11 cellular contexts compared by ENCODE assay signal in genomic region chr2:98664323-98664722, GRCh38. TPM values are rescaled to one million over a fixed set of nuclear protein-coding genes. Genes with fewer than 3 reads are reported as not detected.
DNase-seq lines count a peak whose midpoint lies in the region; ATAC-seq and TF ChIP-seq lines count a peak whose summit lies in the region.
"Had no signal": no experiment of that assay in that cellular context is flagged by ENCODE, and none has a peak within 500 bp of the region (broad histone marks: within the 10 kb centered on the region; RNA-seq: fewer than 3 reads in every experiment).

No MANE protein-coding gene starts in this region.

- H3K4me1 ChIP-seq in osteoblast (ENCODE audit: insufficient read depth, low read length) (no peaks in the 10 kb centered on the region), thyroid gland (no peaks in the 10 kb centered on the region)

- no peaks in the 10 kb centered on the region for H4K20me1 ChIP-seq in osteoblast (ENCODE audit: insufficient read depth, low read length)

- no peaks in the 10 kb centered on the region for H3K9me3 ChIP-seq in osteoblast (ENCODE audit: low read depth, low read length)
- H3K9me3 ChIP-seq in thyroid gland, result no peaks in the 10 kb centered on the region

- H3K27ac Mint-ChIP-seq in activated naive CD8-positive, alpha-beta T cell treated with anti-CD3 and anti-CD28 coated beads, Interleukin-2, amount 10 ng/mL, durations not matched to agents 7 days and 5 days, result peak overlapping the region; percentile 97
- H3K27ac Mint-ChIP-seq: nephron had no signal

- 89 to 97% methylated on average over 3 of the region's 3 CpGs for WGBS in thyroid gland, 2 donors

- ATAC-seq in activated naive CD8-positive, alpha-beta T cell treated with anti-CD3 and anti-CD28 coated beads, Interleukin-2, amount 10 ng/mL, durations not matched to agents 7 days and 5 days (ENCODE audit: low read depth), result peak; percentile 65
- ATAC-seq in HG03095 (IDR thresholded peaks at IDR 0.05; ENCODE audit: unreplicated experiment) (no peak), Right ventricle myocardium superior (ENCODE audit: poor library complexity) (no peak), GM18505 (IDR thresholded peaks at IDR 0.05; ENCODE audit: unreplicated experiment) (no peak)

- POLR2A ChIA-PET in activated naive CD8-positive, alpha-beta T cell treated with anti-CD3 and anti-CD28 coated beads, Interleukin-2, amount 10 ng/mL, durations not matched to agents 7 days and 5 days (lab: Charles Lee), result interaction anchor here (0.7 to 9.5 kb wide), 8 partner anchors 15 to 107 kb away, joined by 4 to 157 read pairs (median 8); partner anchors contain the start of gene MGAT4A

- H3K4me1 Mint-ChIP-seq in activated naive CD8-positive, alpha-beta T cell treated with anti-CD3 and anti-CD28 coated beads, Interleukin-2, amount 10 ng/mL, durations not matched to agents 7 days and 5 days, result peaks cover 55% of the 10 kb centered on the region
- H3K4me1 Mint-ChIP-seq: nephron had no signal

- H3K27me3 Mint-ChIP-seq in activated naive CD8-positive, alpha-beta T cell treated with anti-CD3 and anti-CD28 coated beads, Interleukin-2, amount 10 ng/mL, durations not matched to agents 7 days and 5 days, result no peaks in the 10 kb centered on the region

- TF ChIP-seq POLR2A in thyroid gland (IDR thresholded peaks at IDR 0.05) (no peak), GM18505 (IDR thresholded peaks at IDR 0.05; ENCODE audit: borderline replicate concordance, extremely low read depth, insufficient read depth, insufficient read length) (no peak)

- H3K36me3 ChIP-seq in osteoblast (ENCODE audit: insufficient read depth, low read length) (no peaks in the 10 kb centered on the region), thyroid gland (no peaks in the 10 kb centered on the region)

- no peak overlapping the region for H2AFZ ChIP-seq in osteoblast (ENCODE audit: low read length)

- H3K9me3 Mint-ChIP-seq in activated naive CD8-positive, alpha-beta T cell treated with anti-CD3 and anti-CD28 coated beads, Interleukin-2, amount 10 ng/mL, durations not matched to agents 7 days and 5 days, result peaks cover 7% of the 10 kb centered on the region

- TF ChIP-seq CTCF in HL-60 (IDR thresholded peaks at IDR 0.05; ENCODE audit: insufficient read depth, low read length), result no peak
- no peak for TF ChIP-seq CTCF in osteoblast (IDR thresholded peaks at IDR 0.05; ENCODE audit: extremely low read depth, low read depth, low read length)
- TF ChIP-seq CTCF in thyroid gland (IDR thresholded peaks at IDR 0.05), result no peak

- intact Hi-C loops in thyroid gland (cut with DNase I) (no loop called here), Right ventricle myocardium superior (cut with DNase I) (no loop called here)

- peaks cover 62% of the 10 kb centered on the region for H3K36me3 Mint-ChIP-seq in activated naive CD8-positive, alpha-beta T cell treated with anti-CD3 and anti-CD28 coated beads, Interleukin-2, amount 10 ng/mL, durations not matched to agents 7 days and 5 days

- H3K4me3 ChIP-seq in HL-60 (replicated peaks; ENCODE audit: insufficient read depth, low read length) (no peak overlapping the region), osteoblast (ENCODE audit: insufficient read depth, low read length) (no peak overlapping the region), thyroid gland (replicated peaks in 1 of 3) (no peak overlapping the region)

- H3K27ac ChIP-seq in HL-60 (replicated peaks) (peak overlapping the region; percentile 21), osteoblast (ENCODE audit: low read depth, low read length) (no peak overlapping the region), thyroid gland (no peak overlapping the region)

- H3K79me2 ChIP-seq in osteoblast (ENCODE audit: insufficient read depth, low read length), result no peaks in the 10 kb centered on the region

- DNase-seq in HL-60 (ENCODE audit: low read depth in 1 of 2, low spot score in 1 of 2) (peak; percentile 61 to 92), SIG-M5 (lab: John Stamatoyannopoulos, UW) (peak; percentile 63), osteoblast (ENCODE audit: insufficient read length, low spot score, missing footprints) (peak; percentile 32), thyroid gland (no peak), Right ventricle myocardium superior (no peak)
- DNase-seq in activated naive CD8-positive, alpha-beta T cell treated with anti-CD3 and anti-CD28 coated beads, Interleukin-2, amount 10 ng/mL, durations not matched to agents 7 days and 5 days, result no peak
- DNase-seq: EL, NCI-H526 had no signal

- H3K27me3 ChIP-seq in HL-60 (ENCODE audit: insufficient read depth, poor library complexity, severe bottlenecking) (no peaks in the 10 kb centered on the region), osteoblast (ENCODE audit: insufficient read depth, low read length) (no peaks in the 10 kb centered on the region), thyroid gland (no peaks in the 10 kb centered on the region)

- H3K4me3 Mint-ChIP-seq in activated naive CD8-positive, alpha-beta T cell treated with anti-CD3 and anti-CD28 coated beads, Interleukin-2, amount 10 ng/mL, durations not matched to agents 7 days and 5 days, result peak overlapping the region; percentile 69
- H3K4me3 Mint-ChIP-seq: nephron had no signal

- no peak overlapping the region for H3K4me2 ChIP-seq in osteoblast (ENCODE audit: insufficient read depth, low read length)

RNA-seq across cellular contexts. Expression of gene UNC50, which starts 55.9 kb away (rescaled TPM):
- total RNA-seq in activated naive CD8-positive, alpha-beta T cell treated with anti-CD3 and anti-CD28 coated beads, Interleukin-2, amount 10 ng/mL, durations not matched to agents 7 days and 5 days, result 10 to 100 TPM; 31.3 to 34.9 TPM
- total RNA-seq in osteoblast, result 31.5 and 36.2 TPM in 2 replicates
- total RNA-seq in thyroid gland, result 10 to 100 TPM; 75.3 to 86.1 (median 81.9) TPM
- total RNA-seq in Right ventricle myocardium superior, result 26.4 TPM

RNA-seq across cellular contexts. Expression of gene COA5, which starts 56.0 kb away (rescaled TPM):
- total RNA-seq in activated naive CD8-positive, alpha-beta T cell treated with anti-CD3 and anti-CD28 coated beads, Interleukin-2, amount 10 ng/mL, durations not matched to agents 7 days and 5 days, result 10 to 100 TPM; 36.2 to 36.7 TPM
- total RNA-seq in osteoblast, result 17.4 and 21.2 TPM in 2 replicates
- total RNA-seq in thyroid gland, result 10 to 100 TPM; 51.5 to 68.3 (median 55.1) TPM
- total RNA-seq in Right ventricle myocardium superior, result 26.8 TPM

Comparison
In these comparisons a context has a peak if more than half of its experiments do, and no peak if none do; other contexts are left out.
1. DNase-seq: peak in HL-60 (2 of 2), SIG-M5 (single experiment) and osteoblast (single experiment); none in activated naive CD8-positive, alpha-beta T cell treated with anti-CD3 and anti-CD28 coated beads, Interleukin-2, amount 10 ng/mL, durations not matched to agents 7 days and 5 days (single experiment), thyroid gland (0 of 2) and Right ventricle myocardium superior (single experiment).